Comparison of ENCODE assay signal across 25 cellular contexts in genomic region chr20:56730003-56730402, GRCh38.
"Had no signal": no experiment of that assay in that cellular context is flagged by ENCODE, and none has a peak within 500 bp of the region (broad histone marks: within the 10 kb centered on the region; RNA-seq: fewer than 3 reads in every experiment).

No MANE protein-coding gene starts in this region.

- H3K27me3 ChIP-seq: adrenal gland had no signal

- DNase-seq: activated CD4-positive, alpha-beta T cell treated with anti-CD3 and anti-CD28 coated beads for 4 hours; activated CD8-positive, alpha-beta memory T cell treated with anti-CD3 and anti-CD28 coated beads, Interleukin-2, amount 50 U/mL, for 4 hours; activated CD8-positive, alpha-beta T cell treated with anti-CD3 and anti-CD28 coated beads for 36 hours; activated gamma-delta T cell treated with Interleukin-2 at 50 U/mL for 16 hours; activated naive CD4-positive, alpha-beta T cell treated with anti-CD3 and anti-CD28 coated beads, Interleukin-2, amount 50 U/mL, for 16 hours; activated naive CD8-positive, alpha-beta T cell treated with anti-CD3 and anti-CD28 coated beads, Interleukin-2, amount 10 ng/mL, durations not matched to agents 7 days and 5 days; activated T-cell treated with anti-CD3 and anti-CD28 coated beads, Interleukin-2, amount 50 U/mL, for 72 hours; adrenal gland; anterior cingulate cortex; cerebellar nuclear complex; NCI-H1048; NCI-H146; NCI-H187 treated with DMSO at 0.1 percent for 48 hours; NCI-H2081 treated with DMSO at 0.1 percent for 48 hours; NCI-H446; NCI-H524; PC-3; SIG-M5; T-cell; T-helper 2 cell; WERI-Rb-1 had no signal

- H3K4me3 ChIP-seq: adrenal gland, SK-N-MC had no signal

- H3K4me1 ChIP-seq: adrenal gland had no signal

- H3K27ac ChIP-seq: adrenal gland, SK-N-MC, WERI-Rb-1 had no signal

- ATAC-seq: activated CD4-positive, CD25-positive, alpha-beta regulatory T cell treated with anti-CD3 and anti-CD28 coated beads, Interleukin-2, amount 50 U/mL, for 24 hours; activated CD8-positive, alpha-beta T cell treated with anti-CD3 and anti-CD28 coated beads for 36 hours; activated T-cell treated with anti-CD3 and anti-CD28 coated beads, Interleukin-2, amount 50 U/mL, for 72 hours; PC-3; T-cell had no signal

- H3K36me3 ChIP-seq: adrenal gland, WERI-Rb-1 had no signal

- FAIRE-seq: colon, RCC 7860 had no signal

- H3K9me3 ChIP-seq: adrenal gland had no signal
